In genomic region chr2:196404276-196404675, GRCh38 we compare ENCODE assay signal across 26 cellular contexts.
DNase-seq lines count a peak whose midpoint lies in the region; ATAC-seq, FAIRE-seq and TF ChIP-seq lines count a peak whose summit lies in the region.
"Had no signal": no experiment of that assay in that cellular context is flagged by ENCODE, and none has a peak within 500 bp of the region (broad histone marks: within the 10 kb centered on the region; RNA-seq: fewer than 3 reads in every experiment).

No MANE protein-coding gene starts in this region.

- no peaks in the 10 kb centered on the region for H3K9me2 ChIP-seq in OCI-LY7 (ENCODE audit: insufficient read depth, low read length)
- no peaks in the 10 kb centered on the region for H3K9me2 ChIP-seq in Karpas-422 (replicated peaks; ENCODE audit: insufficient read depth, low read length)

- TF ChIP-seq CTCF in OCI-LY7 (conservative IDR thresholded peaks at IDR 0.05; ENCODE audit: low read length) (peak; percentile 41), bronchial epithelial cell (IDR thresholded peaks at IDR 0.05; ENCODE audit: insufficient read depth, low read length, severe bottlenecking) (no peak), foreskin keratinocyte (conservative IDR thresholded peaks at IDR 0.05) (no peak)

- ATAC-seq in foreskin keratinocyte, result peak; percentile 18
- ATAC-seq in HG03432 (IDR thresholded peaks at IDR 0.05; ENCODE audit: unreplicated experiment), result no peak
- ATAC-seq: effector memory CD8-positive, alpha-beta T cell; left lobe of liver; psoas muscle; stimulated activated memory B cell treated with anti-CD40 and anti-IgM and Interleukin-4, amounts not matched to agents 10 μg/mL and 1 μg/mL and 100 μg/mL, for 72 hours had no signal

- H3K9me3 ChIP-seq in OCI-LY7 (ENCODE audit: low read length) (no peaks in the 10 kb centered on the region), Karpas-422 (ENCODE audit: low read length) (no peaks in the 10 kb centered on the region)
- H3K9me3 ChIP-seq: psoas muscle, testis, vagina had no signal

- H2AFZ ChIP-seq in OCI-LY7 (ENCODE audit: low read length), result no peak overlapping the region
- H2AFZ ChIP-seq in Karpas-422 (ENCODE audit: low read length), result no peak overlapping the region

- no peak overlapping the region for H3K9ac ChIP-seq in Karpas-422 (ENCODE audit: low read length)
- H3K9ac ChIP-seq: KMS-11 had no signal

- H3K36me3 ChIP-seq in OCI-LY7 (ENCODE audit: insufficient read depth, low read length) (no peaks in the 10 kb centered on the region), bronchial epithelial cell (ENCODE audit: control insufficient read depth, insufficient read depth, low read length) (no peaks in the 10 kb centered on the region), Karpas-422 (ENCODE audit: insufficient read depth, low read length) (no peaks in the 10 kb centered on the region)
- H3K36me3 ChIP-seq: vagina had no signal

- no peak for FAIRE-seq in bronchial epithelial cell (lab: Jason Lieb, UNC)
- FAIRE-seq in frontal cortex (lab: Jason Lieb, UNC), result no peak
- FAIRE-seq: G401.6 had no signal

- H3K4me2 ChIP-seq in OCI-LY7 (ENCODE audit: low read length) (no peak overlapping the region), Karpas-422 (ENCODE audit: low read depth, low read length, poor library complexity, severe bottlenecking) (no peak overlapping the region)
- H3K4me2 ChIP-seq: KMS-11 had no signal

- POLR2A ChIA-PET in OCI-LY7 (lab: Charles Lee), result interaction anchor here (0.7 kb wide), 1 partner anchor 451 kb away, joined by 5 read pairs; no protein-coding TSS in a partner anchor

- H3K4me1 ChIP-seq in OCI-LY7 (ENCODE audit: insufficient read depth, low read length, poor library complexity, severe bottlenecking), result no peaks in the 10 kb centered on the region
- H3K4me1 ChIP-seq in foreskin keratinocyte, result peaks cover 17% of the 10 kb centered on the region
- H3K4me1 ChIP-seq in Karpas-422 (ENCODE audit: low read length), result no peaks in the 10 kb centered on the region

- CTCF ChIA-PET in OCI-LY7 (lab: Charles Lee; ENCODE audit: unreplicated experiment), result no interaction called here

- BruUV-seq in OCI-LY7 (replicated peaks; lab: Mats Ljungman, UMichigan), result no TSS peak

- intact Hi-C loops in OCI-LY7 (cut with micrococcal nuclease; ENCODE audit: unreplicated experiment), result no loop called here

- DNase-seq in EL (peak; percentile 13), OCI-LY7 (ENCODE audit: low spot score) (no peak), bronchial epithelial cell (ENCODE audit: low read depth) (peak; percentile 38), foreskin keratinocyte (no peak), frontal cortex (ENCODE audit: low spot score in 2 of 2) (no peak), GM03348 (ENCODE audit: low spot score) (no peak), Karpas-422 (no peak)
- DNase-seq: activated CD4-positive, alpha-beta T cell treated with anti-CD3 and anti-CD28 coated beads, Interleukin-2, amount 10 ng/mL, durations not matched to agents 24 days and 14 days; activated naive CD4-positive, alpha-beta T cell treated with anti-CD3 and anti-CD28 coated beads, Interleukin-2, amount 50 U/mL, for 16 hours; anterior cingulate cortex; effector memory CD8-positive, alpha-beta T cell; HFFc6; immature natural killer cell; MV-4-11; NCI-H1694 treated with DMSO at 0.1 percent for 48 hours; psoas muscle; SHP77; stimulated activated CD4-positive, alpha-beta T cell treated with anti-CD3 and anti-CD28 coated beads, Interleukin-2, amount 100 ng/mL, for 24 hours; testis had no signal

- no peak overlapping the region for H3K4me3 ChIP-seq in OCI-LY7 (ENCODE audit: low read depth, low read length, poor library complexity, severe bottlenecking)
- H3K4me3 ChIP-seq in bronchial epithelial cell (ENCODE audit: low read depth, low read length), result no peak overlapping the region
- no peak overlapping the region for H3K4me3 ChIP-seq in Karpas-422 (ENCODE audit: low read length)
- H3K4me3 ChIP-seq: psoas muscle, testis, vagina had no signal

- H4K20me1 ChIP-seq in OCI-LY7 (ENCODE audit: insufficient read depth, low read length) (no peaks in the 10 kb centered on the region), Karpas-422 (ENCODE audit: insufficient read depth, low read depth, low read length) (no peaks in the 10 kb centered on the region)

- H3K79me2 ChIP-seq in OCI-LY7 (ENCODE audit: insufficient read depth, low read depth, low read length) (no peaks in the 10 kb centered on the region), Karpas-422 (ENCODE audit: low read length) (no peaks in the 10 kb centered on the region)

- H3K27ac ChIP-seq in OCI-LY7 (ENCODE audit: low read depth, low read length, poor library complexity, severe bottlenecking), result no peak overlapping the region
- H3K27ac ChIP-seq in foreskin keratinocyte, result no peak overlapping the region
- no peak overlapping the region for H3K27ac ChIP-seq in Karpas-422 (ENCODE audit: low read length)
- H3K27ac ChIP-seq: C4-2B, KMS-11, psoas muscle, testis, vagina had no signal

- H3K27me3 ChIP-seq in bronchial epithelial cell (ENCODE audit: control insufficient read depth, insufficient read depth, low read length) (no peaks in the 10 kb centered on the region), foreskin keratinocyte (no peaks in the 10 kb centered on the region), Karpas-422 (ENCODE audit: low read length) (no peaks in the 10 kb centered on the region)
- H3K27me3 ChIP-seq: testis, vagina had no signal

Comparison
In these comparisons a context has a peak if more than half of its experiments do, and no peak if none do; other contexts are left out.
1. DNase-seq: peak in EL (single experiment) and bronchial epithelial cell (single experiment); none in OCI-LY7 (single experiment), foreskin keratinocyte (0 of 2), frontal cortex (0 of 2), GM03348 (single experiment) and Karpas-422 (single experiment).